In the genomic region with DNA sequence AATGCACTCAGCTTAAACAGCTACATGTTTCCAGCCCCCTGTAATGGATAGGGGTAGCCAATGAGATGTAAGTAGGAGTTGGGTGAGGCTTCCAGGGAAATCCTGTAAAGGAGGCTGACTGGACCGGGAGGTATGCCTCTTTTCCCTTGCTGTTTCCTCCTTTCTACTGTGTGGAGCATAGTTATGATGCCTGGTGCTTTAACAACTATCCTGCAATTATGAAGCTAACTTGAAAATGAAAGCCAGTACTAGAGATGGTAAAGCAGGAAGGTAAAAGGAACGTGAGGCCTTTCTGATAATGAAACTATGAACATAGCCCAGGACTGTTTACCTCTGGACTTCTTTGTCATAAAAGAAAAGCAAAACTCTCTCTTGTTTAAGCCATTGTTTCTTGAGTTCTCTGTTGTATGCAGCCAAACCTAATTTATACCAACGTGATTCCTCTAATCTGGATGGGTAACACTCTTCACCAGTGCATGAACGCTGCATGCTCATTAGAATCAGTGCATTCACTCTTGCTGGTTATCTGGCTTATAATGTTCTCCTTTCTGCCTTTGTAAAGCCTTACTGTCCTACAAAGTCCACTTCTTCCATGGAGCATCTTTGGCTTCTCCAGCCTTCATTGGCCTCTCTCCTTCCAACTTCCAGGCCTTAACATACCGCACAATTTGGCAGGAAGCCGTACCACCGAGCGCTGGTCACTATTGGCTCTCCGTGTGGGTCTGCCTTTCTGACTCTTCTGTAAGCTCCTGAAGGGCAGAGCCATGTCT, we compare ENCODE assay signal across 15 cellular contexts. TPM values are rescaled to one million over a fixed set of nuclear protein-coding genes. Genes with fewer than 3 reads are reported as not detected.
A peak's percentile ranks its signal among the peaks of the same experiment; 100 is the strongest.
DNase-seq lines count a peak whose midpoint lies in the region; ATAC-seq and TF ChIP-seq lines count a peak whose summit lies in the region.
"Had no signal": no experiment of that assay in that cellular context is flagged by ENCODE, and none has a peak within 500 bp of the region (broad histone marks: within the 10 kb centered on the region; RNA-seq: fewer than 3 reads in every experiment).

No MANE protein-coding gene starts in this region.

- no peak overlapping the region for H3K4me3 ChIP-seq in choroid plexus epithelial cell (ENCODE audit: low read depth, low read length)
- peak overlapping the region; percentile 19 to 27 for H3K4me3 ChIP-seq in mucosa of rectum (ENCODE audit: low read length in 2 of 2)
- H3K4me3 ChIP-seq in naive thymus-derived CD4-positive, alpha-beta T cell (ENCODE audit: low read length): no peak overlapping the region
- H3K4me3 ChIP-seq: lower lobe of right lung, ovary had no signal

- TF ChIP-seq CTCF in choroid plexus epithelial cell (conservative IDR thresholded peaks at IDR 0.05; ENCODE audit: low read depth, low read length): no peak

- no peaks in the 10 kb centered on the region for H3K36me3 Mint-ChIP-seq in naive thymus-derived CD4-positive, alpha-beta T cell
- H3K36me3 Mint-ChIP-seq: CD8-positive, alpha-beta memory T cell had no signal

- CTCF ChIA-PET in naive thymus-derived CD4-positive, alpha-beta T cell (lab: Charles Lee): no interaction called here

- no peaks in the 10 kb centered on the region for H3K36me3 ChIP-seq in mucosa of rectum (ENCODE audit: control insufficient read depth in 2 of 2, insufficient read depth in 2 of 2, low read length in 2 of 2)
- H3K36me3 ChIP-seq in naive thymus-derived CD4-positive, alpha-beta T cell (ENCODE audit: control insufficient read depth in 2 of 3, insufficient read depth in 3 of 3, low read length in 3 of 3): no peaks in the 10 kb centered on the region
- H3K36me3 ChIP-seq: lower lobe of right lung, ovary had no signal

- peak; percentile 44 for DNase-seq in HT1080 (ENCODE audit: low read depth)
- DNase-seq in choroid plexus epithelial cell (ENCODE audit: low read depth): peak; percentile 28
- no peak for DNase-seq in stimulated activated CD4-positive, alpha-beta T cell treated with anti-CD3 and anti-CD28 coated beads, Interleukin-2, amount 100 ng/mL, for 24 hours
- DNase-seq in naive thymus-derived CD4-positive, alpha-beta T cell: no peak
- no peak for DNase-seq in head of caudate nucleus
- DNase-seq: activated CD4-positive, alpha-beta memory T cell treated with anti-CD3 and anti-CD28 coated beads, Interleukin-2, amount 10 ng/mL, durations not matched to agents 7 days and 5 days; CD8-positive, alpha-beta memory T cell; lower lobe of right lung; NCI-H1930; ovary had no signal

- POLR2A ChIA-PET in naive thymus-derived CD4-positive, alpha-beta T cell (lab: Charles Lee): no interaction called here

- no peaks in the 10 kb centered on the region for H3K9me3 Mint-ChIP-seq in naive thymus-derived CD4-positive, alpha-beta T cell
- H3K9me3 Mint-ChIP-seq: activated CD4-positive, alpha-beta memory T cell treated with anti-CD3 and anti-CD28 coated beads, Interleukin-2, amount 10 ng/mL, durations not matched to agents 7 days and 5 days; CD8-positive, alpha-beta memory T cell; stimulated activated naive CD8-positive, alpha-beta T cell treated with anti-CD3 and anti-CD28 coated beads, Interleukin-15, Interleukin-2, amounts not matched to agents 100 ng/mL and 50 ng/mL, for 24 hours had no signal

- no peaks in the 10 kb centered on the region for H3K9me3 ChIP-seq in mucosa of rectum (ENCODE audit: control insufficient read depth in 2 of 2, low read length in 2 of 2)
- no peaks in the 10 kb centered on the region for H3K9me3 ChIP-seq in naive thymus-derived CD4-positive, alpha-beta T cell (ENCODE audit: control insufficient read depth in 2 of 3, low read length in 3 of 3)
- H3K9me3 ChIP-seq: lower lobe of right lung, ovary had no signal

- H3K27ac ChIP-seq in mucosa of rectum (ENCODE audit: low read depth in 2 of 2, low read length in 2 of 2): peak overlapping the region; percentile 38 to 61
- no peak overlapping the region for H3K27ac ChIP-seq in naive thymus-derived CD4-positive, alpha-beta T cell (ENCODE audit: low read depth, low read length)
- H3K27ac ChIP-seq: lower lobe of right lung, ovary had no signal

- H3K27me3 ChIP-seq in mucosa of rectum (ENCODE audit: control insufficient read depth in 2 of 2, insufficient read depth in 2 of 2, low read length in 2 of 2): no peaks in the 10 kb centered on the region
- H3K27me3 ChIP-seq in naive thymus-derived CD4-positive, alpha-beta T cell (ENCODE audit: control insufficient read depth in 2 of 2, insufficient read depth in 2 of 2, low read length in 2 of 2): no peaks in the 10 kb centered on the region
- H3K27me3 ChIP-seq: ovary had no signal

- peak; percentile 78 for ATAC-seq in GM18867 (IDR thresholded peaks at IDR 0.05; ENCODE audit: unreplicated experiment)
- no peak for ATAC-seq in GM18868 (IDR thresholded peaks at IDR 0.05; ENCODE audit: unreplicated experiment)
- ATAC-seq in naive thymus-derived CD4-positive, alpha-beta T cell: no peak
- ATAC-seq: lower lobe of right lung had no signal

- H3K4me3 Mint-ChIP-seq in naive thymus-derived CD4-positive, alpha-beta T cell: no peak overlapping the region
- H3K4me3 Mint-ChIP-seq: activated CD4-positive, alpha-beta memory T cell treated with anti-CD3 and anti-CD28 coated beads, Interleukin-2, amount 10 ng/mL, durations not matched to agents 7 days and 5 days; CD8-positive, alpha-beta memory T cell; stimulated activated naive CD8-positive, alpha-beta T cell treated with anti-CD3 and anti-CD28 coated beads, Interleukin-15, Interleukin-2, amounts not matched to agents 100 ng/mL and 50 ng/mL, for 24 hours had no signal

- intact Hi-C loops in naive thymus-derived CD4-positive, alpha-beta T cell (cut with micrococcal nuclease): no loop called here
- intact Hi-C loops in head of caudate nucleus (cut with DNase I): no loop called here

- no peak overlapping the region for H3K27ac Mint-ChIP-seq in naive thymus-derived CD4-positive, alpha-beta T cell
- H3K27ac Mint-ChIP-seq: activated CD4-positive, alpha-beta memory T cell treated with anti-CD3 and anti-CD28 coated beads, Interleukin-2, amount 10 ng/mL, durations not matched to agents 7 days and 5 days; CD8-positive, alpha-beta memory T cell; stimulated activated naive CD8-positive, alpha-beta T cell treated with anti-CD3 and anti-CD28 coated beads, Interleukin-15, Interleukin-2, amounts not matched to agents 100 ng/mL and 50 ng/mL, for 24 hours had no signal

- peaks cover 0 to 1% (median 0%) of the 10 kb centered on the region in 7 donors for H3K4me1 Mint-ChIP-seq in naive thymus-derived CD4-positive, alpha-beta T cell

- peaks cover 3 to 6% of the 10 kb centered on the region in 2 donors for H3K4me1 ChIP-seq in mucosa of rectum (ENCODE audit: control insufficient read depth in 2 of 2, insufficient read depth in 2 of 2, low read length in 2 of 2)
- H3K4me1 ChIP-seq in naive thymus-derived CD4-positive, alpha-beta T cell (ENCODE audit: control insufficient read depth in 2 of 2, insufficient read depth in 2 of 2, low read length in 2 of 2): no peaks in the 10 kb centered on the region
- H3K4me1 ChIP-seq: lower lobe of right lung had no signal

- peaks cover 24 to 49% (median 36%) of the 10 kb centered on the region in 5 donors for H3K27me3 Mint-ChIP-seq in naive thymus-derived CD4-positive, alpha-beta T cell

- H3K9ac ChIP-seq in mucosa of rectum (ENCODE audit: low read depth in 1 of 2, low read length in 2 of 2): peak overlapping the region in 1 of 2 donors; percentile 13

RNA-seq across cellular contexts. Expression of a gene that starts 8.3 kb away (rescaled TPM):
- 12.9 and 13.9 TPM in 2 replicates for total RNA-seq in HT1080 (2014; rRNA removed; shearing (Covaris generic))
- 11.2 and 13.8 TPM in 2 replicates for polyA plus RNA-seq in HT1080 (2015; cell fraction: cytosol; rRNA removed)
- 36.2 and 36.6 TPM in 2 replicates for polyA plus RNA-seq in HT1080 (2015; cell fraction: nucleus; rRNA removed)
- under 1 TPM in 2 of 5 experiments, not detected in 3; 0.03 to 0.47 TPM for total RNA-seq in naive thymus-derived CD4-positive, alpha-beta T cell
- not detected for polyA plus RNA-seq in naive thymus-derived CD4-positive, alpha-beta T cell
- total RNA-seq: activated CD4-positive, alpha-beta memory T cell treated with anti-CD3 and anti-CD28 coated beads, Interleukin-2, amount 10 ng/mL, durations not matched to agents 7 days and 5 days; T-helper 2 cell treated with Interferon-gamma antibody and Interleukin-4, amounts not matched to agents 100 ng/mL and 5 ng/mL, for 36 hours had no signal

RNA-seq across cellular contexts. Expression of a gene that starts 52.2 kb away (rescaled TPM):
- 24.5 and 25.0 TPM in 2 replicates for total RNA-seq in HT1080 (2014; rRNA removed; shearing (Covaris generic))
- 13.0 and 14.9 TPM in 2 replicates for polyA plus RNA-seq in HT1080 (2015; cell fraction: cytosol; rRNA removed)
- polyA plus RNA-seq in HT1080 (2015; cell fraction: nucleus; rRNA removed): 47.9 and 51.6 TPM in 2 replicates
- 10 to 100 TPM; 23.6 to 46.5 (median 25.2) TPM for total RNA-seq in naive thymus-derived CD4-positive, alpha-beta T cell
- polyA plus RNA-seq in naive thymus-derived CD4-positive, alpha-beta T cell: 1 to 10 TPM; 8.1 to 8.8 TPM

RNA-seq across cellular contexts. Expression of a gene that starts 52.3 kb away (rescaled TPM):
- 11.7 and 16.0 TPM in 2 replicates for total RNA-seq in HT1080 (2014; rRNA removed; shearing (Covaris generic))
- 16.6 and 18.5 TPM in 2 replicates for polyA plus RNA-seq in HT1080 (2015; cell fraction: cytosol; rRNA removed)
- 66.0 and 76.0 TPM in 2 replicates for polyA plus RNA-seq in HT1080 (2015; cell fraction: nucleus; rRNA removed)
- 10 to 100 TPM; 22.7 to 57.8 (median 41.5) TPM for total RNA-seq in naive thymus-derived CD4-positive, alpha-beta T cell
- 10 to 100 TPM; 19.6 to 30.1 TPM for polyA plus RNA-seq in naive thymus-derived CD4-positive, alpha-beta T cell

Comparison
In these comparisons a context has a peak if more than half of its experiments do, and no peak if none do; other contexts are left out.
1. DNase-seq: peak in HT1080 (single experiment) and choroid plexus epithelial cell (single experiment); none in stimulated activated CD4-positive, alpha-beta T cell treated with anti-CD3 and anti-CD28 coated beads, Interleukin-2, amount 100 ng/mL, for 24 hours (0 of 2), naive thymus-derived CD4-positive, alpha-beta T cell (0 of 9) and head of caudate nucleus (0 of 42).
2. H3K4me3 ChIP-seq: peak in mucosa of rectum (2 of 2); none in choroid plexus epithelial cell (single experiment) and naive thymus-derived CD4-positive, alpha-beta T cell (single experiment).